In the genomic region with DNA sequence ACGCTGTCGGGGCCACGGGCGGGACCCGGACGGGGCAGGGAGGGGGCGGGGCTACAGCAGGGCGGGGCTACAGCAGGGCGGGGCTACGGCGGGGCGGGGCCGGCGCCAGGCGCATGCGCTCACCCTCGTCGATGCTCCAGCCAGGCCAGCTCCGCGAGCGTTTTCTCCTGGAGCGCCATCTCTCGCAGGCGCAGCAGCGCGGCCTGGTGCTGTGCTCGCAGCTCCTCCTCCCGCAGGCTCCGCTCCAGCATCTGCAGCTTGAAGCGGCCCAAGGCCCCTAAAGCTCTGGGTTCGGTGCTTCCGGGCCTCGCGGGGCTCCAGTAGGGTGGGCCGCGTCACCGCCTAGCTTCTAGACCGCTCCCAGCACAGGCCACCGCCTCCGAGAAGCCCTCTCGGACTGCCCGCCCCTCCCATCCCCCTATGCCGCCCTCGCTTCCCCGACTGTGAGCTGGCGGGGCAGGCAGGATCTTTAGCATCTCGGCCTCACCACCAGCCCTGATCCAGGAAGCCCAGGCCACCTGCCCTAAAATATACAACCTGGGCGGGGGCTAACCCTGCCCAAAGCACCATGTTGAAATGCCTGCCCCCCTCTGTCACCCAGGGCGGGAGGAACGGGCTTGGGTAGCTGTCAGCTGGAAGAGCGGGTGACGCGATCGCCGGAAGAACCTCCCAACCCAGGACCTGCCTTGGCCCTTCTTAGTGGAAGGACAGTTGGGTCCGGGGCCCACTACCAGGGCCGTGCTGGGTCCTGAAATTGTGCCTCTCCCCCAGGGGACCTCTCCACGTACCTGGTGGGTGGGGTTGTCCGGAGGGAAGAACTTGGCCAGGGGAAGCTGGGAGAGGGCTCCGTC, we compare ENCODE assay signal across 8 cellular contexts. TPM values are rescaled to one million over a fixed set of nuclear protein-coding genes. Genes with fewer than 3 reads are reported as not detected.
DNase-seq lines count a peak whose midpoint lies in the region; ATAC-seq and TF ChIP-seq lines count a peak whose summit lies in the region.

No MANE protein-coding gene starts in this region.

- no peaks in the 10 kb centered on the region for H3K9me3 Mint-ChIP-seq in type B pancreatic cell

- H3K27ac ChIP-seq in SU-DHL-6 (ENCODE audit: low read depth, low read length), result no peak overlapping the region
- H3K27ac ChIP-seq in heart right ventricle, result peak overlapping the region in 5 of 10 donors; percentile 31 to 80 (median 35)

- H3K4me1 Mint-ChIP-seq in type B pancreatic cell (ENCODE audit: unreplicated experiment), result peaks cover 12% of the 10 kb centered on the region

- no peaks in the 10 kb centered on the region for H3K9me2 ChIP-seq in SU-DHL-6 (replicated peaks; ENCODE audit: insufficient read depth, low read length)

- peaks cover 4 to 14% (median 8%) of the 10 kb centered on the region in 9 donors for H3K4me1 ChIP-seq in heart right ventricle

- no peak overlapping the region for H3K27ac Mint-ChIP-seq in type B pancreatic cell

- H3K4me2 ChIP-seq in SU-DHL-6 (ENCODE audit: low read depth, low read length, poor library complexity, severe bottlenecking), result peak overlapping the region; percentile 65

- no peaks in the 10 kb centered on the region for H3F3A ChIP-seq in SU-DHL-6 (ENCODE audit: insufficient read depth)

- WGBS in heart right ventricle, 2 donors, result 12 to 13% methylated on average over 60 of the region's 60 CpGs

- H3K9me3 ChIP-seq in SU-DHL-6 (ENCODE audit: insufficient read depth, low read length) (no peaks in the 10 kb centered on the region), heart right ventricle (no peaks in the 10 kb centered on the region)

- ATAC-seq in GM19397 (IDR thresholded peaks at IDR 0.05; ENCODE audit: unreplicated experiment) (peak; percentile 72), heart right ventricle (peak; percentile 94 to 97 (median 96))

- H3K4me3 Mint-ChIP-seq in type B pancreatic cell, result peak overlapping the region; percentile 77

- H3K36me3 ChIP-seq in SU-DHL-6 (ENCODE audit: low read length), result no peaks in the 10 kb centered on the region
- H3K36me3 ChIP-seq in heart right ventricle, result no peaks in the 10 kb centered on the region

- TF ChIP-seq CTCF in SU-DHL-6 (IDR thresholded peaks at IDR 0.05; ENCODE audit: insufficient read depth, low read length, poor library complexity, severe bottlenecking) (peak; percentile 22), heart right ventricle (IDR thresholded peaks at IDR 0.05) (peak in 5 of 9 donors; percentile 19 to 57 (median 45)), type B pancreatic cell (conservative IDR thresholded peaks at IDR 0.05) (peak; percentile 19)

- peak in 13 of 14 donors; percentile 10 to 84 (median 69) for DNase-seq in C1 segment of cervical spinal cord (lab: John Stamatoyannopoulos, UW)
- DNase-seq in HUDEP-2 (lab: John Stamatoyannopoulos, UW; ENCODE audit: unreplicated experiment in 76 of 76), result peak in 70 of 76 experiments; percentile 10 to 89 (median 75)
- DNase-seq in activated naive CD8-positive, alpha-beta T cell treated with anti-CD3 and anti-CD28 coated beads, Interleukin-2, amount 50 U/mL, for 16 hours (ENCODE audit: low read depth, low spot score), result peak; percentile 52
- peak; percentile 61 to 86 for DNase-seq in heart right ventricle
- peak; percentile 67 to 97 (median 82) for DNase-seq in posterior cingulate gyrus
- DNase-seq in type B pancreatic cell (ENCODE audit: extremely low spot score, unreplicated experiment), result peak; percentile 84

- peak overlapping the region; percentile 53 for H3K9ac ChIP-seq in SU-DHL-6 (ENCODE audit: low read length)

- H3K79me2 ChIP-seq in SU-DHL-6 (ENCODE audit: insufficient read depth, low read length), result no peaks in the 10 kb centered on the region

- no peaks in the 10 kb centered on the region for H4K20me1 ChIP-seq in SU-DHL-6 (ENCODE audit: low read depth, low read length)

- no peaks in the 10 kb centered on the region for H3K27me3 ChIP-seq in SU-DHL-6 (ENCODE audit: low read length)
- peaks cover 0 to 16% (median 15%) of the 10 kb centered on the region in 7 donors for H3K27me3 ChIP-seq in heart right ventricle

- peak overlapping the region; percentile 85 for H2AFZ ChIP-seq in SU-DHL-6 (ENCODE audit: low read depth, low read length, severe bottlenecking)

- no peaks in the 10 kb centered on the region for H3K36me3 Mint-ChIP-seq in type B pancreatic cell

- H3K27me3 Mint-ChIP-seq in type B pancreatic cell, result peaks cover 12% of the 10 kb centered on the region

- H3K4me3 ChIP-seq in SU-DHL-6 (ENCODE audit: insufficient read depth, low read length, poor library complexity, severe bottlenecking) (peak overlapping the region; percentile 50), heart right ventricle (peak overlapping the region in 9 of 10 donors; percentile 23 to 64 (median 48))

- intact Hi-C loops in heart right ventricle (cut with DNase I), result no loop called here
- intact Hi-C loops in posterior cingulate gyrus (cut with DNase I), result loop anchor here (1.0 kb wide), 1 partner anchor 22 kb away; the partner anchor contains the start of gene QSOX2

RNA-seq across cellular contexts. Expression of gene QSOX2, which starts 21.9 kb away (rescaled TPM):
- total RNA-seq in heart right ventricle, result 1 to 10 TPM; 4.6 to 9.1 (median 7.7) TPM
- 1 to 10 TPM; 5.6 to 8.6 TPM for polyA plus RNA-seq in heart right ventricle
- total RNA-seq in type B pancreatic cell (ENCODE audit: low replicate concordance), result 15.6 and 23.6 TPM in 2 replicates

RNA-seq across cellular contexts. Expression of gene CCDC187, which starts 36.4 kb away (rescaled TPM):
- total RNA-seq in heart right ventricle (under 1 TPM in 3 of 10 donors, not detected in 7; 0.02 to 0.04 (median 0.03) TPM), type B pancreatic cell (ENCODE audit: low replicate concordance) (0.69 and 0.70 TPM in 2 replicates)
- polyA plus RNA-seq in heart right ventricle, result under 1 TPM in 1 of 2 donors, not detected in 1; 0.07 TPM

RNA-seq across cellular contexts. Expression of gene GPSM1, which starts 59.9 kb away (rescaled TPM):
- total RNA-seq in heart right ventricle (10 to 100 TPM; 19.4 to 50.2 (median 24.8) TPM), type B pancreatic cell (ENCODE audit: low replicate concordance) (29.2 and 56.2 TPM in 2 replicates)
- polyA plus RNA-seq in heart right ventricle, result 10 to 100 TPM; 26.2 to 87.8 TPM
